23 cellular contexts compared by ENCODE assay signal in the genomic region with DNA sequence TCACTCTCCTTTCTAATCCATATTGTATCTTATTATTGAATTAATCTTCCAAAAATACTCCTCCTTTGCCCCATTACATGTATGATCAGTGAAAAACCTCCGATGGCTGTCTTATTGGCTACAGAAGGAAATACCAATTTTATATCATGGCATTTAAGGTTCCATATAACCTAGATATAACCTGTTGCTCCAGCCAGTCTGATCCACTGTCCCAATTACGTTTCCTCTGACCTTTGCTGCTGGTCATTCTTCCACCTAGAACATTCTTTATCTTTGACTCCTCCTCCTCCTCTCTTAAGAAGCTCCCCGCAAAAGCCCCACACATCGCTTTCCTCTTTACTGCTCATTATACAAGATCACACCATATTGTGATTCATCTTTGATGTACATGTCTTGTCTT.
"Had no signal": no experiment of that assay in that cellular context is flagged by ENCODE, and none has a peak within 500 bp of the region (broad histone marks: within the 10 kb centered on the region; RNA-seq: fewer than 3 reads in every experiment).

No MANE protein-coding gene starts in this region.

- H3K4me1 ChIP-seq: stomach, suprapubic skin, testis, upper lobe of left lung, upper lobe of right lung, uterus, vagina had no signal

- H3K27ac ChIP-seq: stomach, suprapubic skin, testis, thoracic aorta, thyroid gland, tibial artery, transverse colon, upper lobe of left lung, upper lobe of right lung, uterus, vagina had no signal

- H3K4me3 ChIP-seq: stomach, suprapubic skin, testis, thoracic aorta, thyroid gland, tibial artery, transverse colon, upper lobe of left lung, upper lobe of right lung, uterus, vagina had no signal

- H3K27me3 ChIP-seq: stomach, suprapubic skin, testis, thyroid gland, tibial artery, transverse colon, upper lobe of left lung, upper lobe of right lung, uterus, vagina had no signal

- H3K36me3 ChIP-seq: stomach, suprapubic skin, thoracic aorta, thyroid gland, tibial artery, transverse colon, upper lobe of left lung, upper lobe of right lung, uterus, vagina had no signal

- DNase-seq: stimulated activated CD4-positive, alpha-beta T cell treated with anti-CD3 and anti-CD28 coated beads, Interleukin-2, amount 100 ng/mL, for 48 hours; stimulated activated CD4-positive, alpha-beta T cell treated with anti-CD3 and anti-CD28 coated beads, Interleukin-4, amount 100 ng/mL, for 1 hour; stimulated activated CD4-positive, alpha-beta T cell treated with anti-CD3 and anti-CD28 coated beads, Interleukin-4, amount 100 ng/mL, for 24 hours; stimulated activated CD4-positive, alpha-beta T cell treated with anti-CD3 and anti-CD28 coated beads, Interleukin-4, amount 100 ng/mL, for 4 hours; stimulated activated CD8-positive, alpha-beta memory T cell treated with anti-CD3 and anti-CD28 coated beads, Interleukin-4, amount 100 ng/mL, for 48 hours; stimulated activated naive B cell treated with anti-CD40 and anti-IgM and Interleukin-4, amounts not matched to agents 10 μg/mL and 1 μg/mL and 100 μg/mL, for 72 hours; stimulated activated naive CD4-positive, alpha-beta T cell; stimulated activated naive CD4-positive, alpha-beta T cell treated with Interleukin-2 at 50 U/mL for 16 hours; stimulated activated naive CD8-positive, alpha-beta T cell treated with anti-CD3 and anti-CD28 coated beads, Interleukin-15, amount 100 ng/mL, for 72 hours; stimulated activated naive CD8-positive, alpha-beta T cell treated with anti-CD3 and anti-CD28 coated beads, Interleukin-15, Interleukin-2, amounts not matched to agents 100 U/mL and 50 U/mL, for 24 hours; stomach; substantia nigra; testis; thyroid gland; tibial artery; transverse colon; trophoblast cell; upper lobe of left lung; upper lobe of right lung; uterus had no signal

- H3K9me3 ChIP-seq: stomach, suprapubic skin, testis, thoracic aorta, thyroid gland, tibial artery, transverse colon, upper lobe of left lung, upper lobe of right lung, uterus, vagina had no signal
